8 cellular contexts compared by ENCODE assay signal in the genomic region with DNA sequence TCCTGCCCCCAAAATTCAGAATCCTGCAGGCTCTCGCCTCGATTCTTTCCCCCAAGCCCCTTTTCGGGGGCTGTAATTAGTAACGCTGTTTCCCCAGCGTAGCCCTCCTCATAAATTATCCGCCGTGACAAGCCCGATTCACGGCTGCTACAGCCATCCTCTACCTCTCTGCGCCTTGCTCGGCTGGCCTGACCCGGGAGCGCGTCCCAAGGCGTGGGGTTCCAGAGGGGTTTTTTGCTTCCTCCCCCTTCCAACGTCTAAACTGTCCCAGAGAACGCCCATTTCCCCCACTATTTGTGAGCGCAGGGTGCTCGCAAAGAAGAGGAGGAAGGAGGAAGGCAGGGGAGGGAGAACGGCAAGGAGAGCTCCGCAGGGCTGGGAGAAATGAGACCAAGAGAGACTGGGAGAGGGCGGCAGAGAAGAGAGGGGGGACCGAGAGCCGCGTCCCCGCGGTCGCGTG. TPM values are rescaled to one million over a fixed set of nuclear protein-coding genes. Genes with fewer than 3 reads are reported as not detected.
A peak's percentile ranks its signal among the peaks of the same experiment; 100 is the strongest.
DNase-seq lines count a peak whose midpoint lies in the region; ATAC-seq and TF ChIP-seq lines count a peak whose summit lies in the region.
"Had no signal": no experiment of that assay in that cellular context is flagged by ENCODE, and none has a peak within 500 bp of the region (broad histone marks: within the 10 kb centered on the region; RNA-seq: fewer than 3 reads in every experiment).

No MANE protein-coding gene starts in this region.

- no peak for DNase-seq in activated CD8-positive, alpha-beta T cell treated with anti-CD3 and anti-CD28 coated beads for 36 hours
- no peak for DNase-seq in activated CD8-positive, alpha-beta T cell treated with anti-CD3 and anti-CD28 coated beads, Interleukin-2, amount 10 ng/mL, durations not matched to agents 7 days and 5 days
- DNase-seq in islet precursor cell (peak; percentile 57), transverse colon (no peak), NCI-H1092 treated with DMSO at 0.1 percent for 48 hours (lab: John Stamatoyannopoulos, UW) (no peak)
- DNase-seq: amygdala had no signal

- 35 to 39% methylated on average over 10 to 29 of the region's 29 CpGs for WGBS in transverse colon (ENCODE audit: low coverage in 1 of 2), 2 donors

- ATAC-seq in activated CD8-positive, alpha-beta T cell treated with anti-CD3 and anti-CD28 coated beads for 36 hours, result no peak
- ATAC-seq in activated CD8-positive, alpha-beta T cell treated with anti-CD3 and anti-CD28 coated beads, Interleukin-2, amount 10 ng/mL, durations not matched to agents 7 days and 5 days, result no peak
- no peak for ATAC-seq in HG03159 (IDR thresholded peaks at IDR 0.05; ENCODE audit: unreplicated experiment)

- H3K27me3 ChIP-seq in transverse colon, result peaks cover 6% of the 10 kb centered on the region

- in situ Hi-C loops in transverse colon (cut with MboI; ENCODE audit: low pct_ligation_motif_present in 1 of 4, low pct_unique_long_range_greater_than_20kb in 1 of 4, low sequenced_read_pairs in 3 of 4), result loop anchor here (5.0 to 10.0 kb wide), 2 partner anchors 285 to 288 kb away; no protein-coding TSS in a partner anchor

- no peaks in the 10 kb centered on the region for H3K36me3 Mint-ChIP-seq in activated CD8-positive, alpha-beta T cell treated with anti-CD3 and anti-CD28 coated beads for 36 hours (ENCODE audit: low read depth)
- no peaks in the 10 kb centered on the region for H3K36me3 Mint-ChIP-seq in activated CD8-positive, alpha-beta T cell treated with anti-CD3 and anti-CD28 coated beads, Interleukin-2, amount 10 ng/mL, durations not matched to agents 7 days and 5 days (ENCODE audit: low read depth)

- TF ChIP-seq CTCF in activated CD8-positive, alpha-beta T cell treated with anti-CD3 and anti-CD28 coated beads for 36 hours (IDR thresholded peaks at IDR 0.05), result no peak
- no peak for TF ChIP-seq CTCF in transverse colon (IDR thresholded peaks at IDR 0.05)

- H3K27ac ChIP-seq in transverse colon, result peak overlapping the region; percentile 95 to 99 (median 98)
- H3K27ac ChIP-seq: BLaER1 treated with 17β-estradiol and CSF1 and Interleukin-3, amounts not matched to agents 10 nM and 100 nM had no signal

- no peaks in the 10 kb centered on the region for H3K4me1 Mint-ChIP-seq in activated CD8-positive, alpha-beta T cell treated with anti-CD3 and anti-CD28 coated beads for 36 hours (ENCODE audit: low read depth)
- H3K4me1 Mint-ChIP-seq in activated CD8-positive, alpha-beta T cell treated with anti-CD3 and anti-CD28 coated beads, Interleukin-2, amount 10 ng/mL, durations not matched to agents 7 days and 5 days (ENCODE audit: low read depth), result no peaks in the 10 kb centered on the region

- H3K36me3 ChIP-seq in transverse colon, result no peaks in the 10 kb centered on the region

- no peak for TF ChIP-seq EP300 in transverse colon (IDR thresholded peaks at IDR 0.05; ENCODE audit: low read depth)

- H3K4me1 ChIP-seq in transverse colon, result peaks cover 0 to 64% (median 57%) of the 10 kb centered on the region in 4 donors

- no peaks in the 10 kb centered on the region for H3K9me3 ChIP-seq in transverse colon

- intact Hi-C loops in activated CD8-positive, alpha-beta T cell treated with anti-CD3 and anti-CD28 coated beads for 36 hours (cut with micrococcal nuclease), result no loop called here
- intact Hi-C loops in transverse colon (cut with DNase I; ENCODE audit: low total_unique reads), result no loop called here

- no peak for TF ChIP-seq POLR2A in transverse colon (IDR thresholded peaks at IDR 0.05)

- peak overlapping the region; percentile 17 for H3K4me3 Mint-ChIP-seq in activated CD8-positive, alpha-beta T cell treated with anti-CD3 and anti-CD28 coated beads for 36 hours
- no peak overlapping the region for H3K4me3 Mint-ChIP-seq in activated CD8-positive, alpha-beta T cell treated with anti-CD3 and anti-CD28 coated beads, Interleukin-2, amount 10 ng/mL, durations not matched to agents 7 days and 5 days

- no peak overlapping the region for H3K27ac Mint-ChIP-seq in activated CD8-positive, alpha-beta T cell treated with anti-CD3 and anti-CD28 coated beads for 36 hours
- no peak overlapping the region for H3K27ac Mint-ChIP-seq in activated CD8-positive, alpha-beta T cell treated with anti-CD3 and anti-CD28 coated beads, Interleukin-2, amount 10 ng/mL, durations not matched to agents 7 days and 5 days

- CTCF ChIA-PET in activated CD8-positive, alpha-beta T cell treated with anti-CD3 and anti-CD28 coated beads for 36 hours (lab: Charles Lee), result interaction anchor here (2.1 kb wide), 1 partner anchor 12 kb away, joined by 5 read pairs; a partner anchor contains a TSS
- CTCF ChIA-PET in activated CD8-positive, alpha-beta T cell treated with anti-CD3 and anti-CD28 coated beads, Interleukin-2, amount 10 ng/mL, durations not matched to agents 7 days and 5 days (lab: Charles Lee), result no interaction called here

- peak overlapping the region; percentile 33 to 77 (median 46) for H3K4me3 ChIP-seq in transverse colon
- H3K4me3 ChIP-seq: BLaER1 treated with 17β-estradiol and CSF1 and Interleukin-3, amounts not matched to agents 10 nM and 100 nM had no signal

- POLR2A ChIA-PET in activated CD8-positive, alpha-beta T cell treated with anti-CD3 and anti-CD28 coated beads for 36 hours (lab: Charles Lee), result no interaction called here
- POLR2A ChIA-PET in activated CD8-positive, alpha-beta T cell treated with anti-CD3 and anti-CD28 coated beads, Interleukin-2, amount 10 ng/mL, durations not matched to agents 7 days and 5 days (lab: Charles Lee), result no interaction called here

- H3K9me3 Mint-ChIP-seq in activated CD8-positive, alpha-beta T cell treated with anti-CD3 and anti-CD28 coated beads for 36 hours, result no peaks in the 10 kb centered on the region
- no peaks in the 10 kb centered on the region for H3K9me3 Mint-ChIP-seq in activated CD8-positive, alpha-beta T cell treated with anti-CD3 and anti-CD28 coated beads, Interleukin-2, amount 10 ng/mL, durations not matched to agents 7 days and 5 days (ENCODE audit: insufficient read depth)

- H3K27me3 Mint-ChIP-seq in activated CD8-positive, alpha-beta T cell treated with anti-CD3 and anti-CD28 coated beads for 36 hours, result peaks cover 33% of the 10 kb centered on the region
- peaks cover 32% of the 10 kb centered on the region for H3K27me3 Mint-ChIP-seq in activated CD8-positive, alpha-beta T cell treated with anti-CD3 and anti-CD28 coated beads, Interleukin-2, amount 10 ng/mL, durations not matched to agents 7 days and 5 days (ENCODE audit: low read depth)

RNA-seq across cellular contexts. Expression of a gene that starts 0.9 kb away (rescaled TPM):
- total RNA-seq in activated CD8-positive, alpha-beta T cell treated with anti-CD3 and anti-CD28 coated beads for 36 hours, result not detected
- total RNA-seq in activated CD8-positive, alpha-beta T cell treated with anti-CD3 and anti-CD28 coated beads, Interleukin-2, amount 10 ng/mL, durations not matched to agents 7 days and 5 days, result not detected
- total RNA-seq in transverse colon, result 10 to 100 TPM; 18.3 to 89.8 (median 31.6) TPM

RNA-seq across cellular contexts. Expression of a gene that starts 5.0 kb away (rescaled TPM):
- not detected for total RNA-seq in activated CD8-positive, alpha-beta T cell treated with anti-CD3 and anti-CD28 coated beads for 36 hours
- not detected for total RNA-seq in activated CD8-positive, alpha-beta T cell treated with anti-CD3 and anti-CD28 coated beads, Interleukin-2, amount 10 ng/mL, durations not matched to agents 7 days and 5 days
- total RNA-seq in transverse colon, result 10 to 100 TPM; 12.9 to 27.8 (median 17.3) TPM

RNA-seq across cellular contexts. Expression of a gene that starts 9.8 kb away (rescaled TPM):
- total RNA-seq in activated CD8-positive, alpha-beta T cell treated with anti-CD3 and anti-CD28 coated beads for 36 hours, result not detected
- total RNA-seq in activated CD8-positive, alpha-beta T cell treated with anti-CD3 and anti-CD28 coated beads, Interleukin-2, amount 10 ng/mL, durations not matched to agents 7 days and 5 days, result not detected
- total RNA-seq in transverse colon, result 10 to 100 TPM; 14.1 to 27.3 (median 15.7) TPM

RNA-seq across cellular contexts. Expression of a gene that starts 12.0 kb away (rescaled TPM):
- under 1 TPM in 1 of 2 experiments, not detected in 1; 0.25 TPM for total RNA-seq in activated CD8-positive, alpha-beta T cell treated with anti-CD3 and anti-CD28 coated beads for 36 hours
- not detected for total RNA-seq in activated CD8-positive, alpha-beta T cell treated with anti-CD3 and anti-CD28 coated beads, Interleukin-2, amount 10 ng/mL, durations not matched to agents 7 days and 5 days
- 10 to 100 TPM in 2 of 4 donors, 1 to 10 TPM in 2; 3.5 to 42.4 (median 10.6) TPM for total RNA-seq in transverse colon

RNA-seq across cellular contexts. Expression of a gene that starts 13.9 kb away (rescaled TPM):
- total RNA-seq in activated CD8-positive, alpha-beta T cell treated with anti-CD3 and anti-CD28 coated beads for 36 hours, result not detected
- not detected for total RNA-seq in activated CD8-positive, alpha-beta T cell treated with anti-CD3 and anti-CD28 coated beads, Interleukin-2, amount 10 ng/mL, durations not matched to agents 7 days and 5 days
- 10 to 100 TPM in 3 of 4 donors, 1 to 10 TPM in 1; 7.0 to 22.9 (median 12.8) TPM for total RNA-seq in transverse colon

Comparison
In these comparisons a context has a peak if more than half of its experiments do, and no peak if none do; other contexts are left out.
1. RNA of a gene that starts 0.9 kb away (total RNA-seq): 18.3 to 89.8 TPM in transverse colon; not detected in activated CD8-positive, alpha-beta T cell treated with anti-CD3 and anti-CD28 coated beads for 36 hours and not detected in activated CD8-positive, alpha-beta T cell treated with anti-CD3 and anti-CD28 coated beads, Interleukin-2, amount 10 ng/mL, durations not matched to agents 7 days and 5 days; every median in the first group is over 10 times any median in the second.
2. RNA of a gene that starts 5.0 kb away (total RNA-seq): 12.9 to 27.8 TPM in transverse colon; not detected in activated CD8-positive, alpha-beta T cell treated with anti-CD3 and anti-CD28 coated beads for 36 hours and not detected in activated CD8-positive, alpha-beta T cell treated with anti-CD3 and anti-CD28 coated beads, Interleukin-2, amount 10 ng/mL, durations not matched to agents 7 days and 5 days; every median in the first group is over 10 times any median in the second.
3. RNA of a gene that starts 9.8 kb away (total RNA-seq): 14.1 to 27.3 TPM in transverse colon; not detected in activated CD8-positive, alpha-beta T cell treated with anti-CD3 and anti-CD28 coated beads for 36 hours and not detected in activated CD8-positive, alpha-beta T cell treated with anti-CD3 and anti-CD28 coated beads, Interleukin-2, amount 10 ng/mL, durations not matched to agents 7 days and 5 days; every median in the first group is over 10 times any median in the second.